Comparison of ENCODE assay signal across 1 cellular context in genomic region chr16:88395669-88396584, GRCh38.
TF ChIP-seq lines count a peak whose summit lies in the region.

No MANE protein-coding gene starts in this region.

TF ChIP-seq in K562, 482 proteins besides CTCF, POLR2A, EP300 and RAD21 (continued from another document):
- TF ChIP-seq ZSCAN32 (CRISPR knock-in tag; IDR thresholded peaks at IDR 0.05): no peak
- TF ChIP-seq FIP1L1 (IDR thresholded peaks at IDR 0.05; ENCODE audit: low read depth, low read length, poor library complexity, severe bottlenecking): no peak
- TF ChIP-seq SIRT6 (IDR thresholded peaks at IDR 0.05; ENCODE audit: low read depth, low read length): no peak
- no peak for TF ChIP-seq MXD1 (CRISPR knock-in tag; IDR thresholded peaks at IDR 0.05; ENCODE audit: borderline replicate concordance, poor library complexity, severe bottlenecking)
- TF ChIP-seq DIDO1 (tag; IDR thresholded peaks at IDR 0.05; ENCODE audit: low read depth): no peak
- no peak for TF ChIP-seq ZNF263 (CRISPR knock-in tag; IDR thresholded peaks at IDR 0.05; ENCODE audit: borderline replicate concordance)
- no peak for TF ChIP-seq BCLAF1 (IDR thresholded peaks at IDR 0.05; ENCODE audit: borderline replicate concordance in 1 of 2, control insufficient read depth in 1 of 2, low read depth in 2 of 2, low read length in 1 of 2)
- TF ChIP-seq HNRNPH1 (optimal IDR thresholded peaks at IDR 0.05; ENCODE audit: low read depth, low read length): no peak
- no peak for TF ChIP-seq FOXP1 (CRISPR knock-in tag; IDR thresholded peaks at IDR 0.05)
